In genomic region chr7:36366649-36367560, GRCh38 we compare ENCODE assay signal across 1 cellular context.
TF ChIP-seq lines count a peak whose summit lies in the region.

No MANE protein-coding gene starts in this region.

TF ChIP-seq in HepG2, 621 proteins besides CTCF, POLR2A, EP300 and RAD21 (continued from another document and continues in another):
- no peak; the same call in 1 of the 2 replicates for TF ChIP-seq STAT6 (CRISPR knock-in tag; IDR thresholded peaks at IDR 0.05; ENCODE audit: borderline replicate concordance)
- no peak for TF ChIP-seq ZSCAN22 (CRISPR knock-in tag; IDR thresholded peaks at IDR 0.05)
- TF ChIP-seq ZNF773 (CRISPR knock-in tag; IDR thresholded peaks at IDR 0.05; ENCODE audit: borderline replicate concordance), result no peak
- TF ChIP-seq FUBP1 (CRISPR knock-in tag; IDR thresholded peaks at IDR 0.05; ENCODE audit: borderline replicate concordance), result no peak
- peak; percentile 63; the same call in 1 of the 2 replicates for TF ChIP-seq ZNF567 (CRISPR knock-in tag; IDR thresholded peaks at IDR 0.05; ENCODE audit: borderline replicate concordance)
- TF ChIP-seq CREBL2 (CRISPR knock-in tag; IDR thresholded peaks at IDR 0.05; ENCODE audit: borderline replicate concordance), result 0 out of 2 replicates have a peak, but pooled peaks have one; percentile 52
- TF ChIP-seq ZNF543 (CRISPR knock-in tag; IDR thresholded peaks at IDR 0.05), result no peak
- TF ChIP-seq HOXA9 (CRISPR knock-in tag; IDR thresholded peaks at IDR 0.05; ENCODE audit: borderline replicate concordance), result no peak
- no peak for TF ChIP-seq RORA (CRISPR knock-in tag; IDR thresholded peaks at IDR 0.05)
- no peak for TF ChIP-seq ZNF326 (CRISPR knock-in tag; IDR thresholded peaks at IDR 0.05; ENCODE audit: borderline replicate concordance)
- TF ChIP-seq MIER2 (CRISPR knock-in tag; IDR thresholded peaks at IDR 0.05), result no peak
- TF ChIP-seq ZNF382 (CRISPR knock-in tag; IDR thresholded peaks at IDR 0.05; ENCODE audit: borderline replicate concordance), result no peak
- TF ChIP-seq HCFC1 (IDR thresholded peaks at IDR 0.05; ENCODE audit: low read depth, low read length), result peak; percentile 86
- TF ChIP-seq UBTF (CRISPR knock-in tag; IDR thresholded peaks at IDR 0.05), result peak; percentile 76; the same call in 1 of the 2 replicates
- TF ChIP-seq CBFB (CRISPR knock-in tag; IDR thresholded peaks at IDR 0.05), result peak; percentile 80; the same call in 1 of the 2 replicates
- TF ChIP-seq BCLAF1 (IDR thresholded peaks at IDR 0.05), result no peak
- TF ChIP-seq FOXK2 (IDR thresholded peaks at IDR 0.05), result no peak; the same call in 1 of the 2 replicates
- TF ChIP-seq RAD51 (IDR thresholded peaks at IDR 0.05; ENCODE audit: borderline replicate concordance), result no peak
- TF ChIP-seq SNAPC5 (CRISPR knock-in tag; IDR thresholded peaks at IDR 0.05; ENCODE audit: borderline replicate concordance), result no peak
- no peak for TF ChIP-seq JARID2 (CRISPR knock-in tag; IDR thresholded peaks at IDR 0.05; ENCODE audit: insufficient replicate concordance)
- no peak for TF ChIP-seq GTF2F1 (IDR thresholded peaks at IDR 0.05; ENCODE audit: low read length)
- no peak for TF ChIP-seq SRSF4 (IDR thresholded peaks at IDR 0.05; ENCODE audit: low read depth, low read length, poor library complexity, severe bottlenecking)
- TF ChIP-seq ZSCAN9 (CRISPR knock-in tag; IDR thresholded peaks at IDR 0.05; ENCODE audit: borderline replicate concordance), result no peak
- TF ChIP-seq MATR3 (CRISPR knock-in tag; IDR thresholded peaks at IDR 0.05), result no peak
- TF ChIP-seq TAF15 (IDR thresholded peaks at IDR 0.05; ENCODE audit: low read depth, low read length, poor library complexity, severe bottlenecking), result no peak
- no peak for TF ChIP-seq ZNF629 (CRISPR knock-in tag; conservative IDR thresholded peaks at IDR 0.05)
- TF ChIP-seq DMAP1 (CRISPR knock-in tag; IDR thresholded peaks at IDR 0.05), result no peak
- TF ChIP-seq TCF12 (IDR thresholded peaks at IDR 0.05), result no peak
- peak; percentile 65; the same call in 1 of the 2 replicates for TF ChIP-seq TCF12 (CRISPR knock-in tag; IDR thresholded peaks at IDR 0.05)
- TF ChIP-seq ZNF574 (CRISPR knock-in tag; IDR thresholded peaks at IDR 0.05), result peak; percentile 90
- TF ChIP-seq BCL6 (CRISPR knock-in tag; IDR thresholded peaks at IDR 0.05), result 0 out of 2 replicates have a peak, but pooled peaks have one; percentile 15
- peak; percentile 49; the same call in 1 of the 2 replicates for TF ChIP-seq ZNF784 (CRISPR knock-in tag; IDR thresholded peaks at IDR 0.05; ENCODE audit: borderline replicate concordance)
- no peak for TF ChIP-seq ZNF383 (CRISPR knock-in tag; IDR thresholded peaks at IDR 0.05; ENCODE audit: borderline replicate concordance)
- TF ChIP-seq HOXA5 (CRISPR knock-in tag; IDR thresholded peaks at IDR 0.05), result peak; percentile 63; the same call in 1 of the 2 replicates
- no peak for TF ChIP-seq TSC22D2 (CRISPR knock-in tag; IDR thresholded peaks at IDR 0.05; ENCODE audit: borderline replicate concordance)
- TF ChIP-seq DZIP1 (CRISPR knock-in tag; IDR thresholded peaks at IDR 0.05), result 0 out of 2 replicates have a peak, but pooled peaks have one; percentile 74
- TF ChIP-seq SOX6 (IDR thresholded peaks at IDR 0.05), result no peak
- TF ChIP-seq SOX6 (CRISPR knock-in tag; IDR thresholded peaks at IDR 0.05), result peak; percentile 75
- peak; percentile 91 for TF ChIP-seq ZBTB7A (CRISPR knock-in tag; IDR thresholded peaks at IDR 0.05)
- no peak for TF ChIP-seq BRD4 (CRISPR knock-in tag; IDR thresholded peaks at IDR 0.05)
- no peak for TF ChIP-seq PRMT3 (CRISPR knock-in tag; IDR thresholded peaks at IDR 0.05; ENCODE audit: borderline replicate concordance, low read depth)
- 0 out of 2 replicates have a peak, but pooled peaks have one; percentile 30 for TF ChIP-seq PRDM10 (CRISPR knock-in tag; IDR thresholded peaks at IDR 0.05; ENCODE audit: low read depth)
